In genomic region chr11:72646024-72646423, GRCh38 we compare ENCODE assay signal across 8 cellular contexts. TPM values are rescaled to one million over a fixed set of nuclear protein-coding genes. Genes with fewer than 3 reads are reported as not detected.
"Had no signal": no experiment of that assay in that cellular context is flagged by ENCODE, and none has a peak within 500 bp of the region (broad histone marks: within the 10 kb centered on the region; RNA-seq: fewer than 3 reads in every experiment).

No MANE protein-coding gene starts in this region.

- ATAC-seq: GM23338, K562 had no signal

- H3K9me3 Mint-ChIP-seq: GM23338, H9 had no signal

- H3K27ac Mint-ChIP-seq: GM23338, H9 had no signal

- H3K4me1 Mint-ChIP-seq: GM23338, H9 had no signal

- H3K4me3 Mint-ChIP-seq: GM23338, H9 had no signal

- DNase-seq: H9, HCEC 1CT, IMR-90 had no signal

- FAIRE-seq: H1, H54, HTR-8/SVneo, K562 had no signal

RNA-seq across cellular contexts. Expression of gene PDE2A, which starts 28.2 kb away (rescaled TPM):
- total RNA-seq: IMR-90 had no signal
